Comparison of ENCODE assay signal across 1 cellular context in genomic region chr17:1714980-1715802, GRCh38.
TF ChIP-seq lines count a peak whose summit lies in the region.

No MANE protein-coding gene starts in this region.

TF ChIP-seq in HepG2, 621 proteins besides CTCF, POLR2A, EP300 and RAD21 (continued from another document and continues in another):
- no peak for TF ChIP-seq HBP1 (CRISPR knock-in tag; IDR thresholded peaks at IDR 0.05; ENCODE audit: low read depth)
- TF ChIP-seq POLR2AphosphoS2 (IDR thresholded peaks at IDR 0.05; ENCODE audit: low read depth, low read length): no peak
- TF ChIP-seq ZNF788 (CRISPR knock-in tag; IDR thresholded peaks at IDR 0.05; ENCODE audit: borderline replicate concordance): peak; percentile 63
- TF ChIP-seq SALL1 (CRISPR knock-in tag; IDR thresholded peaks at IDR 0.05): peak; percentile 21; the same call in 1 of the 2 replicates
- TF ChIP-seq FLYWCH1 (CRISPR knock-in tag; IDR thresholded peaks at IDR 0.05): no peak
- peak; percentile 47 for TF ChIP-seq ELF1 (CRISPR knock-in tag; IDR thresholded peaks at IDR 0.05)
- TF ChIP-seq SNAPC4 (CRISPR knock-in tag; IDR thresholded peaks at IDR 0.05): 0 out of 2 replicates have a peak, but pooled peaks have one; percentile 29
- TF ChIP-seq PHF21A (CRISPR knock-in tag; IDR thresholded peaks at IDR 0.05): peak; percentile 9; the same call in 1 of the 2 replicates
- no peak for TF ChIP-seq PBX3 (CRISPR knock-in tag; IDR thresholded peaks at IDR 0.05; ENCODE audit: borderline replicate concordance)
- TF ChIP-seq HES4 (CRISPR knock-in tag; IDR thresholded peaks at IDR 0.05; ENCODE audit: borderline replicate concordance): no peak
- TF ChIP-seq ARID3A (IDR thresholded peaks at IDR 0.05; ENCODE audit: low read depth, low read length): no peak
- TF ChIP-seq ZNF510 (CRISPR knock-in tag; IDR thresholded peaks at IDR 0.05; ENCODE audit: low read depth): no peak
- no peak for TF ChIP-seq ZBTB42 (CRISPR knock-in tag; IDR thresholded peaks at IDR 0.05)
- TF ChIP-seq ZNF296 (CRISPR knock-in tag; conservative IDR thresholded peaks at IDR 0.05): no peak
- TF ChIP-seq KAT8 (CRISPR knock-in tag; IDR thresholded peaks at IDR 0.05): peak; percentile 53; the same call in 1 of the 2 replicates
- TF ChIP-seq HOXA9 (CRISPR knock-in tag; IDR thresholded peaks at IDR 0.05; ENCODE audit: borderline replicate concordance): no peak
- no peak for TF ChIP-seq ZMYM3 (CRISPR knock-in tag; IDR thresholded peaks at IDR 0.05)
- TF ChIP-seq TBP (CRISPR knock-in tag; IDR thresholded peaks at IDR 0.05): no peak
- peak; percentile 27; the same call in 1 of the 2 replicates for TF ChIP-seq POGK (CRISPR knock-in tag; conservative IDR thresholded peaks at IDR 0.05)
- TF ChIP-seq ZNF326 (CRISPR knock-in tag; IDR thresholded peaks at IDR 0.05; ENCODE audit: borderline replicate concordance): no peak
- TF ChIP-seq ZNF724P (CRISPR knock-in tag; IDR thresholded peaks at IDR 0.05; ENCODE audit: borderline replicate concordance): no peak; the same call in 1 of the 2 replicates
- 0 out of 2 replicates have a peak, but pooled peaks have one; percentile 24 for TF ChIP-seq ZFYVE20 (CRISPR knock-in tag; IDR thresholded peaks at IDR 0.05; ENCODE audit: borderline replicate concordance, low read depth)
- TF ChIP-seq ZNF761 (CRISPR knock-in tag; conservative IDR thresholded peaks at IDR 0.05): 0 out of 2 replicates have a peak, but pooled peaks have one; percentile 32
- TF ChIP-seq MXD1 (CRISPR knock-in tag; IDR thresholded peaks at IDR 0.05): no peak; the same call in 1 of the 2 replicates
- TF ChIP-seq MTF1 (CRISPR knock-in tag; IDR thresholded peaks at IDR 0.05): no peak
- no peak for TF ChIP-seq ZNF772 (CRISPR knock-in tag; IDR thresholded peaks at IDR 0.05)
- TF ChIP-seq XBP1 (CRISPR knock-in tag; IDR thresholded peaks at IDR 0.05): no peak
- no peak for TF ChIP-seq NFATC3 (CRISPR knock-in tag; IDR thresholded peaks at IDR 0.05)
- TF ChIP-seq ZSCAN31 (CRISPR knock-in tag; IDR thresholded peaks at IDR 0.05; ENCODE audit: low read depth): peak; percentile 65
- no peak for TF ChIP-seq ZNF484 (CRISPR knock-in tag; IDR thresholded peaks at IDR 0.05; ENCODE audit: borderline replicate concordance, low read depth)
- 0 out of 2 replicates have a peak, but pooled peaks have one; percentile 14 for TF ChIP-seq HCFC1 (IDR thresholded peaks at IDR 0.05; ENCODE audit: low read depth, low read length)
- TF ChIP-seq GMEB1 (CRISPR knock-in tag; IDR thresholded peaks at IDR 0.05; ENCODE audit: borderline replicate concordance): peak; percentile 58
- no peak; the same call in 1 of the 2 replicates for TF ChIP-seq KLF15 (CRISPR knock-in tag; IDR thresholded peaks at IDR 0.05; ENCODE audit: borderline replicate concordance)
- TF ChIP-seq ZNF350 (CRISPR knock-in tag; IDR thresholded peaks at IDR 0.05; ENCODE audit: borderline replicate concordance, low read depth): 0 out of 2 replicates have a peak, but pooled peaks have one; percentile 58
- no peak for TF ChIP-seq ZNF446 (CRISPR knock-in tag; IDR thresholded peaks at IDR 0.05)
- TF ChIP-seq ZSCAN21 (CRISPR knock-in tag; IDR thresholded peaks at IDR 0.05; ENCODE audit: borderline replicate concordance): peak; percentile 38; the same call in 1 of the 2 replicates
- TF ChIP-seq ADNP (CRISPR knock-in tag; IDR thresholded peaks at IDR 0.05): no peak
- 0 out of 2 replicates have a peak, but pooled peaks have one; percentile 34 for TF ChIP-seq ETV6 (CRISPR knock-in tag; conservative IDR thresholded peaks at IDR 0.05)
- no peak for TF ChIP-seq ZNF879 (CRISPR knock-in tag; IDR thresholded peaks at IDR 0.05)
- no peak for TF ChIP-seq ZSCAN5A (CRISPR knock-in tag; IDR thresholded peaks at IDR 0.05; ENCODE audit: borderline replicate concordance)
- no peak for TF ChIP-seq TCF12 (IDR thresholded peaks at IDR 0.05)
- no peak for TF ChIP-seq TCF12 (CRISPR knock-in tag; IDR thresholded peaks at IDR 0.05)
- no peak for TF ChIP-seq ZNF207 (IDR thresholded peaks at IDR 0.05; ENCODE audit: borderline replicate concordance)
- TF ChIP-seq RCOR2 (CRISPR knock-in tag; IDR thresholded peaks at IDR 0.05): no peak
- TF ChIP-seq BCL6 (CRISPR knock-in tag; IDR thresholded peaks at IDR 0.05): no peak
- peak; percentile 60; the same call in 1 of the 2 replicates for TF ChIP-seq THAP11 (CRISPR knock-in tag; IDR thresholded peaks at IDR 0.05)
- no peak for TF ChIP-seq RELA (CRISPR knock-in tag; IDR thresholded peaks at IDR 0.05)
- no peak for TF ChIP-seq ZXDC (CRISPR knock-in tag; IDR thresholded peaks at IDR 0.05)
- no peak for TF ChIP-seq ZNF784 (CRISPR knock-in tag; IDR thresholded peaks at IDR 0.05; ENCODE audit: borderline replicate concordance)
